In genomic region chr9:17764306-17764705, GRCh38 we compare ENCODE assay signal across 27 cellular contexts.
"Had no signal": no experiment of that assay in that cellular context is flagged by ENCODE, and none has a peak within 500 bp of the region (broad histone marks: within the 10 kb centered on the region; RNA-seq: fewer than 3 reads in every experiment).

No MANE protein-coding gene starts in this region.

- H3K4me3 ChIP-seq: stomach, suprapubic skin, testis, thoracic aorta, tibial artery, tibial nerve, transverse colon, upper lobe of left lung, upper lobe of right lung, uterus, vagina had no signal

- ATAC-seq: stimulated activated effector memory CD8-positive, alpha-beta T cell treated with anti-CD3 and anti-CD28 coated beads, Interleukin-12 subunit alpha, Interleukin-12 subunit beta, amount 100 ng/mL, for 72 hours; stimulated activated memory B cell treated with anti-CD40 and anti-IgM and Interleukin-4, amounts not matched to agents 10 μg/mL and 1 μg/mL and 100 μg/mL, for 72 hours; stimulated activated naive B cell treated with anti-CD40 and anti-IgM and Interleukin-4, amounts not matched to agents 10 μg/mL and 1 μg/mL and 100 μg/mL, for 72 hours; stimulated activated naive CD8-positive, alpha-beta T cell treated with anti-CD3 and anti-CD28 coated beads, Interleukin-15, amount 100 ng/mL, for 72 hours; stimulated activated naive CD8-positive, alpha-beta T cell treated with anti-CD3 and anti-CD28 coated beads, Interleukin-15, Interleukin-2, amounts not matched to agents 100 U/mL and 50 U/mL, for 24 hours; upper lobe of right lung had no signal

- H3K27me3 Mint-ChIP-seq: stimulated activated memory B cell treated with anti-CD40 and anti-IgM and Interleukin-4, amounts not matched to agents 10 μg/mL and 1 μg/mL and 100 μg/mL, for 72 hours; stimulated activated naive B cell treated with anti-CD40 and anti-IgM and Interleukin-4, amounts not matched to agents 10 μg/mL and 1 μg/mL and 100 μg/mL, for 72 hours; stimulated activated naive CD8-positive, alpha-beta T cell treated with anti-CD3 and anti-CD28 coated beads, Interleukin-15, amount 100 ng/mL, for 72 hours; stimulated activated naive CD8-positive, alpha-beta T cell treated with anti-CD3 and anti-CD28 coated beads, Interleukin-15, Interleukin-2, amounts not matched to agents 100 ng/mL and 50 ng/mL, for 24 hours had no signal

- H3K4me3 Mint-ChIP-seq: stimulated activated effector memory CD8-positive, alpha-beta T cell treated with anti-CD3 and anti-CD28 coated beads, Interleukin-12 subunit alpha, Interleukin-12 subunit beta, amount 100 ng/mL, for 72 hours; stimulated activated memory B cell treated with anti-CD40 and anti-IgM and Interleukin-4, amounts not matched to agents 10 μg/mL and 1 μg/mL and 100 μg/mL, for 72 hours; stimulated activated naive B cell treated with anti-CD40 and anti-IgM and Interleukin-4, amounts not matched to agents 10 μg/mL and 1 μg/mL and 100 μg/mL, for 72 hours; stimulated activated naive CD8-positive, alpha-beta T cell treated with anti-CD3 and anti-CD28 coated beads, Interleukin-15, amount 100 ng/mL, for 72 hours; stimulated activated naive CD8-positive, alpha-beta T cell treated with anti-CD3 and anti-CD28 coated beads, Interleukin-15, Interleukin-2, amounts not matched to agents 100 ng/mL and 50 ng/mL, for 24 hours; type B pancreatic cell had no signal

- H3K27me3 ChIP-seq: stomach, suprapubic skin, testis, tibial artery, tibial nerve, transverse colon, upper lobe of left lung, upper lobe of right lung, uterus, vagina had no signal

- DNase-seq: stimulated activated CD4-positive, alpha-beta T cell treated with anti-CD3 and anti-CD28 coated beads, Interleukin-2, amount 100 ng/mL, for 48 hours; stimulated activated CD4-positive, alpha-beta T cell treated with anti-CD3 and anti-CD28 coated beads, Interleukin-4, amount 100 ng/mL, for 1 hour; stimulated activated CD4-positive, alpha-beta T cell treated with anti-CD3 and anti-CD28 coated beads, Interleukin-4, amount 100 ng/mL, for 24 hours; stimulated activated CD4-positive, alpha-beta T cell treated with anti-CD3 and anti-CD28 coated beads, Interleukin-4, amount 100 ng/mL, for 4 hours; stimulated activated CD8-positive, alpha-beta memory T cell treated with anti-CD3 and anti-CD28 coated beads, Interleukin-4, amount 100 ng/mL, for 48 hours; stimulated activated naive B cell treated with anti-CD40 and anti-IgM and Interleukin-4, amounts not matched to agents 10 μg/mL and 1 μg/mL and 100 μg/mL, for 72 hours; stimulated activated naive CD4-positive, alpha-beta T cell; stimulated activated naive CD4-positive, alpha-beta T cell treated with Interleukin-2 at 50 U/mL for 16 hours; stimulated activated naive CD8-positive, alpha-beta T cell treated with anti-CD3 and anti-CD28 coated beads, Interleukin-15, amount 100 ng/mL, for 72 hours; stimulated activated naive CD8-positive, alpha-beta T cell treated with anti-CD3 and anti-CD28 coated beads, Interleukin-15, Interleukin-2, amounts not matched to agents 100 U/mL and 50 U/mL, for 24 hours; stomach; substantia nigra; testis; tibial artery; transverse colon; trophoblast cell; upper lobe of left lung; upper lobe of right lung; uterus had no signal

- H3K27ac ChIP-seq: stomach, suprapubic skin, testis, thoracic aorta, tibial artery, tibial nerve, transverse colon, upper lobe of left lung, upper lobe of right lung, uterus, vagina had no signal

- H3K9me3 ChIP-seq: stomach, suprapubic skin, testis, thoracic aorta, tibial artery, tibial nerve, transverse colon, upper lobe of left lung, upper lobe of right lung, uterus, vagina had no signal

- H3K4me1 ChIP-seq: stomach, suprapubic skin, testis, tibial artery, tibial nerve, transverse colon, upper lobe of left lung, upper lobe of right lung, uterus, vagina had no signal

- H3K27ac Mint-ChIP-seq: stimulated activated effector memory CD8-positive, alpha-beta T cell treated with anti-CD3 and anti-CD28 coated beads, Interleukin-12 subunit alpha, Interleukin-12 subunit beta, amount 100 ng/mL, for 72 hours; stimulated activated memory B cell treated with anti-CD40 and anti-IgM and Interleukin-4, amounts not matched to agents 10 μg/mL and 1 μg/mL and 100 μg/mL, for 72 hours; stimulated activated naive B cell treated with anti-CD40 and anti-IgM and Interleukin-4, amounts not matched to agents 10 μg/mL and 1 μg/mL and 100 μg/mL, for 72 hours; stimulated activated naive CD8-positive, alpha-beta T cell treated with anti-CD3 and anti-CD28 coated beads, Interleukin-15, amount 100 ng/mL, for 72 hours; stimulated activated naive CD8-positive, alpha-beta T cell treated with anti-CD3 and anti-CD28 coated beads, Interleukin-15, Interleukin-2, amounts not matched to agents 100 ng/mL and 50 ng/mL, for 24 hours; type B pancreatic cell had no signal

- H3K9me3 Mint-ChIP-seq: stimulated activated naive B cell treated with anti-CD40 and anti-IgM and Interleukin-4, amounts not matched to agents 10 μg/mL and 1 μg/mL and 100 μg/mL, for 72 hours; stimulated activated naive CD8-positive, alpha-beta T cell treated with anti-CD3 and anti-CD28 coated beads, Interleukin-15, Interleukin-2, amounts not matched to agents 100 ng/mL and 50 ng/mL, for 24 hours; type B pancreatic cell had no signal

- H3K4me1 Mint-ChIP-seq: stimulated activated effector memory CD8-positive, alpha-beta T cell treated with anti-CD3 and anti-CD28 coated beads, Interleukin-12 subunit alpha, Interleukin-12 subunit beta, amount 100 ng/mL, for 72 hours; stimulated activated memory B cell treated with anti-CD40 and anti-IgM and Interleukin-4, amounts not matched to agents 10 μg/mL and 1 μg/mL and 100 μg/mL, for 72 hours; stimulated activated naive B cell treated with anti-CD40 and anti-IgM and Interleukin-4, amounts not matched to agents 10 μg/mL and 1 μg/mL and 100 μg/mL, for 72 hours; stimulated activated naive CD8-positive, alpha-beta T cell treated with anti-CD3 and anti-CD28 coated beads, Interleukin-15, amount 100 ng/mL, for 72 hours had no signal

- H3K36me3 Mint-ChIP-seq: stimulated activated effector memory CD8-positive, alpha-beta T cell treated with anti-CD3 and anti-CD28 coated beads, Interleukin-12 subunit alpha, Interleukin-12 subunit beta, amount 100 ng/mL, for 72 hours; stimulated activated memory B cell treated with anti-CD40 and anti-IgM and Interleukin-4, amounts not matched to agents 10 μg/mL and 1 μg/mL and 100 μg/mL, for 72 hours; stimulated activated naive B cell treated with anti-CD40 and anti-IgM and Interleukin-4, amounts not matched to agents 10 μg/mL and 1 μg/mL and 100 μg/mL, for 72 hours; type B pancreatic cell had no signal

- H3K36me3 ChIP-seq: stomach, suprapubic skin, thoracic aorta, tibial artery, tibial nerve, transverse colon, upper lobe of left lung, upper lobe of right lung, uterus, vagina had no signal
